In genomic region chr17:38350035-38350434, GRCh38 we compare ENCODE assay signal across 17 cellular contexts. TPM values are rescaled to one million over a fixed set of nuclear protein-coding genes. Genes with fewer than 3 reads are reported as not detected.
DNase-seq lines count a peak whose midpoint lies in the region; ATAC-seq, FAIRE-seq and TF ChIP-seq lines count a peak whose summit lies in the region.
"Had no signal": no experiment of that assay in that cellular context is flagged by ENCODE, and none has a peak within 500 bp of the region (broad histone marks: within the 10 kb centered on the region; RNA-seq: fewer than 3 reads in every experiment).

No MANE protein-coding gene starts in this region.

- POLR2A ChIA-PET in H1 (lab: Charles Lee; ENCODE audit: partially characterized antibody) = interaction anchor here (0.8 to 8.9 kb wide), 10 partner anchors 9 to 68 kb away, joined by 3 to 70 read pairs (median 6); no protein-coding TSS in a partner anchor

- peaks cover 17% of the 10 kb centered on the region for H3K4me1 ChIP-seq in HUES64 (ENCODE audit: insufficient read depth, low read length)
- peaks cover 0 to 13% (median 4%) of the 10 kb centered on the region in 4 experiments; a peak in 5 of 7 replicates for H3K4me1 ChIP-seq in H1 (replicated peaks in 1 of 4; ENCODE audit: control insufficient read depth in 3 of 4, insufficient read depth in 4 of 4, low read length in 3 of 4)
- peaks cover 12 to 13% of the 10 kb centered on the region in 2 donors for H3K4me1 ChIP-seq in neuronal stem cell (ENCODE audit: control insufficient read depth in 2 of 2, insufficient read depth in 1 of 2, low read depth in 1 of 2, low read length in 2 of 2)

- H3K36me3 Mint-ChIP-seq in T-helper 1 cell treated with Interleukin-12 subunit alpha and Interleukin-12 subunit beta and Interleukin-4 antibody, amounts not matched to agents 30 μg/mL and 1 μg/mL, for 36 hours (ENCODE audit: low read depth) = peaks cover 2% of the 10 kb centered on the region

- no peak overlapping the region for H3K4me3 ChIP-seq in HUES64 (ENCODE audit: low read length)
- H3K4me3 ChIP-seq in H1 (ENCODE audit: extremely low read depth in 1 of 4, insufficient read depth in 2 of 4, low read depth in 3 of 4, low read length in 4 of 4) = no peak overlapping the region
- H3K4me3 ChIP-seq in neuronal stem cell (ENCODE audit: low read length in 2 of 2) = no peak overlapping the region
- H3K4me3 ChIP-seq: cardiac muscle cell, left lung, thoracic aorta had no signal

- H4K8ac ChIP-seq in H1 (ENCODE audit: extremely low read depth, insufficient read depth, low read length) (no peak overlapping the region), neuronal stem cell (ENCODE audit: low read depth, low read length) (no peak overlapping the region)

- WGBS in HUES64 = 91% methylated on average over 2 of the region's 2 CpGs
- WGBS in H1 (ENCODE audit: extremely low coverage in 1 of 2, insufficient coverage in 1 of 2, insufficient read length in 1 of 2, insufficient replicate concordance in 2 of 2, low coverage in 1 of 2, low lambda C conversion rate in 2 of 2, missing lambda C conversion rate in 1 of 2), 2 experiments = 86% methylated on average over 2 of the region's 2 CpGs; no CpG with 5 or more reads in 1 of the 2 experiments
- no CpG with 5 or more reads among the region's 2 CpGs for WGBS in neuronal stem cell (ENCODE audit: extremely low coverage in 2 of 2, insufficient read length in 2 of 2, insufficient replicate concordance in 1 of 2), 2 donors

- H2BK5ac ChIP-seq in H1 (ENCODE audit: low read depth, low read length) (no peak overlapping the region), neuronal stem cell (ENCODE audit: low read length) (no peak overlapping the region)

- H3K14ac ChIP-seq in H1 (ENCODE audit: insufficient read length) (no peak overlapping the region), neuronal stem cell (ENCODE audit: low read length) (no peak overlapping the region)

- H3K4ac ChIP-seq in H1 (replicated peaks; ENCODE audit: insufficient read length, low read depth, low read length) = no peak overlapping the region
- no peak overlapping the region for H3K4ac ChIP-seq in neuronal stem cell (ENCODE audit: low read length)

- peaks cover 0 to 22% of the 10 kb centered on the region in 2 experiments; a peak in 3 of 4 replicates for H3K79me2 ChIP-seq in H1 (ENCODE audit: control insufficient read depth in 1 of 2, insufficient read depth in 2 of 2, low read length in 2 of 2)

- H2BK15ac ChIP-seq in H1 (ENCODE audit: low read length) = peak overlapping the region; percentile 61; the same call in 1 of the 2 replicates
- no peak overlapping the region for H2BK15ac ChIP-seq in neuronal stem cell (ENCODE audit: low read length)

- no peak overlapping the region for H4K5ac ChIP-seq in H1 (ENCODE audit: insufficient read length, low read depth, low read length)

- no peak overlapping the region for H2BK120ac ChIP-seq in H1 (replicated peaks; ENCODE audit: low read depth, low read length)
- no peak overlapping the region for H2BK120ac ChIP-seq in neuronal stem cell (ENCODE audit: low read depth, low read length)

- no peaks in the 10 kb centered on the region for H3K36me3 ChIP-seq in HUES64 (ENCODE audit: insufficient read depth, low read length)
- no peaks in the 10 kb centered on the region for H3K36me3 ChIP-seq in H1 (ENCODE audit: control insufficient read depth in 2 of 4, insufficient read depth in 4 of 4, low read length in 3 of 4)
- H3K36me3 ChIP-seq in neuronal stem cell (replicated peaks in 1 of 2; ENCODE audit: control insufficient read depth in 2 of 2, insufficient read depth in 2 of 2, low read length in 2 of 2) = no peaks in the 10 kb centered on the region
- H3K36me3 ChIP-seq: cardiac muscle cell, left lung, thoracic aorta had no signal

- peaks cover 7 to 15% of the 10 kb centered on the region in 2 experiments for H4K20me1 ChIP-seq in H1 (replicated peaks in 1 of 2; ENCODE audit: control insufficient read depth in 1 of 2, insufficient read depth in 2 of 2, low read length in 2 of 2)

- ATAC-seq in GM19467 (IDR thresholded peaks at IDR 0.05; ENCODE audit: unreplicated experiment) (no peak), GM21717 (IDR thresholded peaks at IDR 0.05; ENCODE audit: unreplicated experiment) (no peak)
- ATAC-seq: effector memory CD8-positive, alpha-beta T cell; left lung had no signal

- no peak overlapping the region for H3K4me3 Mint-ChIP-seq in T-helper 1 cell treated with Interleukin-12 subunit alpha and Interleukin-12 subunit beta and Interleukin-4 antibody, amounts not matched to agents 30 μg/mL and 1 μg/mL, for 36 hours

- H3K56ac ChIP-seq in H1 (replicated peaks; ENCODE audit: insufficient read length, low read depth, low read length) = no peak overlapping the region

- peaks cover 6% of the 10 kb centered on the region; the same call in 1 of the 2 replicates for H3K79me1 ChIP-seq in H1 (ENCODE audit: low read depth, low read length)
- peaks cover 7% of the 10 kb centered on the region for H3K79me1 ChIP-seq in neuronal stem cell (ENCODE audit: low read depth, low read length)

- H3K9ac ChIP-seq in HUES64 (ENCODE audit: low read depth, low read length) (no peak overlapping the region; the same call in 1 of the 2 replicates), H1 (replicated peaks in 1 of 4; ENCODE audit: extremely low read depth in 1 of 4, low read depth in 3 of 4, low read length in 3 of 4) (no peak overlapping the region), neuronal stem cell (ENCODE audit: low read depth, low read length, poor library complexity) (no peak overlapping the region)

- H3K9me3 ChIP-seq in HUES64 (ENCODE audit: insufficient read depth, low read depth, low read length) (no peaks in the 10 kb centered on the region), H1 (ENCODE audit: insufficient read depth in 2 of 2, low read depth in 1 of 2, low read length in 1 of 2) (no peaks in the 10 kb centered on the region), neuronal stem cell (replicated peaks in 1 of 2; ENCODE audit: control insufficient read depth in 2 of 2, insufficient read depth in 1 of 2, low read depth in 1 of 2, low read length in 2 of 2) (no peaks in the 10 kb centered on the region)
- H3K9me3 ChIP-seq: left lung, thoracic aorta had no signal

- TF ChIP-seq CTCF in H1 (IDR thresholded peaks at IDR 0.05; ENCODE audit: control extremely low read depth in 1 of 3, insufficient read depth in 1 of 3, low read depth in 1 of 3, low read length in 3 of 3) = no peak

- no peak for TF ChIP-seq POLR2A in H1 (IDR thresholded peaks at IDR 0.05; ENCODE audit: control extremely low read depth in 1 of 2, low read depth in 2 of 2, low read length in 2 of 2)

- H2AK5ac ChIP-seq in H1 (ENCODE audit: low read depth, low read length) (0 out of 2 replicates have a peak overlapping the region, but pooled peaks have one; percentile 46), neuronal stem cell (ENCODE audit: low read depth, low read length) (no peak overlapping the region)

- H2AFZ ChIP-seq in H1 (ENCODE audit: low read length) = no peak overlapping the region; the same call in 1 of the 2 replicates
- H2AFZ ChIP-seq in neuronal stem cell (ENCODE audit: low read length) = peak overlapping the region; percentile 15

- H3K4me2 ChIP-seq in H1 (ENCODE audit: insufficient read depth in 1 of 2, low read depth in 2 of 2, low read length in 2 of 2) = no peak overlapping the region
- no peak overlapping the region for H3K4me2 ChIP-seq in neuronal stem cell (ENCODE audit: insufficient read depth, low read length, poor library complexity, severe bottlenecking)

- no peak overlapping the region for H3K18ac ChIP-seq in H1 (ENCODE audit: extremely low read depth, low read length)
- H3K18ac ChIP-seq in neuronal stem cell (ENCODE audit: low read length) = no peak overlapping the region

- H3K27me3 ChIP-seq in HUES64 (ENCODE audit: insufficient read depth, low read length) (peaks cover 6% of the 10 kb centered on the region), H1 (replicated peaks in 1 of 4; ENCODE audit: control insufficient read depth in 3 of 4, extremely low read depth in 1 of 4, insufficient read depth in 3 of 4, low read length in 3 of 4) (no peaks in the 10 kb centered on the region; a peak in 1 of 7 replicates), neuronal stem cell (ENCODE audit: control insufficient read depth in 3 of 3, insufficient read depth in 3 of 3, low read depth in 1 of 3, low read length in 3 of 3) (no peaks in the 10 kb centered on the region)
- H3K27me3 ChIP-seq: cardiac muscle cell, left lung had no signal

- H3K27ac ChIP-seq in HUES64 (ENCODE audit: low read depth, low read length) (peak overlapping the region; percentile 37; the same call in 1 of the 2 replicates), H1 (ENCODE audit: low read depth, low read length) (no peak overlapping the region), neuronal stem cell (replicated peaks; ENCODE audit: low read length) (no peak overlapping the region)
- H3K27ac ChIP-seq: cardiac muscle cell, left lung, thoracic aorta had no signal

- no peak for TF ChIP-seq EP300 in H1 (IDR thresholded peaks at IDR 0.05; ENCODE audit: borderline replicate concordance in 1 of 2, low read depth in 2 of 2, low read length in 2 of 2)

- no peaks in the 10 kb centered on the region for H3K27me3 Mint-ChIP-seq in T-helper 1 cell treated with Interleukin-12 subunit alpha and Interleukin-12 subunit beta and Interleukin-4 antibody, amounts not matched to agents 30 μg/mL and 1 μg/mL, for 36 hours (ENCODE audit: low read depth)

- no peak for TF ChIP-seq RAD21 in H1 (IDR thresholded peaks at IDR 0.05 in 1 of 2, conservative IDR thresholded peaks at IDR 0.05 in 1 of 2; ENCODE audit: low read depth in 2 of 2, low read length in 2 of 2)

- H3K23me2 ChIP-seq in H1 (ENCODE audit: low read depth, low read length) = peaks cover 13% of the 10 kb centered on the region

- H4K91ac ChIP-seq in H1 (replicated peaks; ENCODE audit: insufficient read length, low read length) (no peak overlapping the region), neuronal stem cell (ENCODE audit: low read depth, low read length, poor library complexity) (no peak overlapping the region)

- DNase-seq in T-helper 1 cell = no peak
- no peak for DNase-seq in H1 (ENCODE audit: low read depth in 1 of 2, low spot score in 2 of 2)
- DNase-seq in neuronal stem cell (ENCODE audit: low spot score) = no peak
- DNase-seq in COLO668 (lab: John Stamatoyannopoulos, UW; ENCODE audit: unreplicated experiment) = no peak
- DNase-seq: 8988T; activated naive CD4-positive, alpha-beta T cell treated with anti-CD3 and anti-CD28 coated beads, Interleukin-2, amount 10 ng/mL, durations not matched to agents 7 days and 5 days; effector memory CD8-positive, alpha-beta T cell; EL; GOT3; left lung; NCI-H524 treated with DMSO at 0.1 percent for 48 hours had no signal

- CTCF ChIA-PET in H1 (lab: Charles Lee; ENCODE audit: partially characterized antibody) = interaction anchor here (0.6 to 25.7 kb wide), 21 partner anchors 9 to 208 kb away, joined by 3 to 400 read pairs (median 6); partner anchors contain the start of gene ARHGAP23

- no peaks in the 10 kb centered on the region for H3K9me3 Mint-ChIP-seq in T-helper 1 cell treated with Interleukin-12 subunit alpha and Interleukin-12 subunit beta and Interleukin-4 antibody, amounts not matched to agents 30 μg/mL and 1 μg/mL, for 36 hours
- H3K9me3 Mint-ChIP-seq: activated naive CD4-positive, alpha-beta T cell treated with anti-CD3 and anti-CD28 coated beads, Interleukin-2, amount 10 ng/mL, durations not matched to agents 7 days and 5 days; effector memory CD8-positive, alpha-beta T cell had no signal

- H3K23ac ChIP-seq in H1 (ENCODE audit: insufficient read length) = no peak overlapping the region
- no peak overlapping the region for H3K23ac ChIP-seq in neuronal stem cell (ENCODE audit: low read depth, low read length, poor library complexity)

- H3K27ac Mint-ChIP-seq in T-helper 1 cell treated with Interleukin-12 subunit alpha and Interleukin-12 subunit beta and Interleukin-4 antibody, amounts not matched to agents 30 μg/mL and 1 μg/mL, for 36 hours = peak overlapping the region; percentile 36

- H2BK12ac ChIP-seq in H1 (ENCODE audit: low read depth, low read length) (no peak overlapping the region), neuronal stem cell (ENCODE audit: low read length) (no peak overlapping the region)

- peaks cover 26% of the 10 kb centered on the region for H3K4me1 Mint-ChIP-seq in T-helper 1 cell treated with Interleukin-12 subunit alpha and Interleukin-12 subunit beta and Interleukin-4 antibody, amounts not matched to agents 30 μg/mL and 1 μg/mL, for 36 hours (ENCODE audit: low read depth)

- H2BK20ac ChIP-seq in H1 (ENCODE audit: low read length) = 0 out of 2 replicates have a peak overlapping the region, but pooled peaks have one; percentile 15

- no peak for FAIRE-seq in H1 (lab: Jason Lieb, UNC)

RNA-seq across cellular contexts. Expression of gene SOCS7, which starts 1.6 kb away (rescaled TPM):
- polyA plus RNA-seq in HUES64 (2013, experiment 1 of 2) = 11.6 TPM
- polyA plus RNA-seq in HUES64 (2013, experiment 2 of 2) = 13.5 TPM
- total RNA-seq in H1 (2021; fragmentation: NEBNext Ultra II Directional; extraction: Animal tissue kit (Norgen Biotek cat#: 25700)) = 26.9 and 28.2 TPM in 2 replicates
- polyA plus RNA-seq in H1 (2011; rRNA removed) = 12.8 and 13.5 TPM in 2 replicates
- 13.7 TPM for polyA plus RNA-seq in H1 (2011; cell fraction: cytosol; rRNA removed)
- polyA plus RNA-seq in H1 (2011; cell fraction: nucleus; rRNA removed) = 17.6 TPM
- 14.6 to 20.9 TPM (median 19.2 TPM) in 4 replicates for polyA plus RNA-seq in H1 (2012, experiment 1 of 2)
- polyA plus RNA-seq in H1 (2012, experiment 2 of 2) = 6.9 TPM
- 9.7 TPM for polyA plus RNA-seq in H1 (2013, experiment 1 of 2)
- polyA plus RNA-seq in H1 (2013, experiment 2 of 2) = 10.4 TPM
- polyA minus RNA-seq in H1 (2011; rRNA and poly(A)+ RNA removed) = 36.2 and 39.2 TPM in 2 replicates
- 15.3 TPM for polyA minus RNA-seq in H1 (2011; cell fraction: cytosol; rRNA and poly(A)+ RNA removed)
- 18.1 TPM for polyA minus RNA-seq in H1 (2011; cell fraction: nucleus; rRNA and poly(A)+ RNA removed)
- polyA plus RNA-seq in neuronal stem cell (2013, experiment 1 of 2) = 16.3 TPM
- 16.6 TPM for polyA plus RNA-seq in neuronal stem cell (2013, experiment 2 of 2)

RNA-seq across cellular contexts. Expression of gene GPR179, which starts 6.3 kb away (rescaled TPM):
- not detected for polyA plus RNA-seq in HUES64 (2013, experiment 1 of 2)
- not detected for polyA plus RNA-seq in HUES64 (2013, experiment 2 of 2)
- total RNA-seq in H1 (2021; fragmentation: NEBNext Ultra II Directional; extraction: Animal tissue kit (Norgen Biotek cat#: 25700)) = 0.07 and 0.13 TPM in 2 replicates
- polyA plus RNA-seq in H1 (2011; rRNA removed) = 0.02 and 0.03 TPM in 2 replicates
- polyA plus RNA-seq in H1 (2011; cell fraction: cytosol; rRNA removed) = 0.01 TPM
- polyA plus RNA-seq in H1 (2011; cell fraction: nucleus; rRNA removed) = 0.19 TPM
- 0.04 to 0.07 TPM (median 0.05 TPM) in 4 replicates for polyA plus RNA-seq in H1 (2012, experiment 1 of 2)
- not detected for polyA plus RNA-seq in H1 (2012, experiment 2 of 2)
- 0.02 TPM for polyA plus RNA-seq in H1 (2013, experiment 1 of 2)
- 0.02 TPM for polyA plus RNA-seq in H1 (2013, experiment 2 of 2)
- 0.02 and 0.09 TPM in 2 replicates for polyA minus RNA-seq in H1 (2011; rRNA and poly(A)+ RNA removed)
- polyA minus RNA-seq in H1 (2011; cell fraction: cytosol; rRNA and poly(A)+ RNA removed) = not detected
- polyA minus RNA-seq in H1 (2011; cell fraction: nucleus; rRNA and poly(A)+ RNA removed) = not detected
- polyA plus RNA-seq in neuronal stem cell (2013, experiment 1 of 2) = 0.03 TPM
- 0.04 TPM for polyA plus RNA-seq in neuronal stem cell (2013, experiment 2 of 2)
- polyA plus RNA-seq: cardiac muscle cell had no signal

RNA-seq across cellular contexts. Expression of gene MRPL45, which starts 53.1 kb away (rescaled TPM):
- 53.9 TPM for polyA plus RNA-seq in HUES64 (2013, experiment 1 of 2)
- 53.2 TPM for polyA plus RNA-seq in HUES64 (2013, experiment 2 of 2)
- 70.1 and 71.7 TPM in 2 replicates for total RNA-seq in H1 (2021; fragmentation: NEBNext Ultra II Directional; extraction: Animal tissue kit (Norgen Biotek cat#: 25700))
- 47.6 and 65.6 TPM in 2 replicates for polyA plus RNA-seq in H1 (2011; rRNA removed)
- 77.9 TPM for polyA plus RNA-seq in H1 (2011; cell fraction: cytosol; rRNA removed)
- polyA plus RNA-seq in H1 (2011; cell fraction: nucleus; rRNA removed) = 50.2 TPM
- polyA plus RNA-seq in H1 (2012, experiment 1 of 2) = 59.8 to 79.6 TPM (median 62.9 TPM) in 4 replicates
- 28.4 TPM for polyA plus RNA-seq in H1 (2012, experiment 2 of 2)
- 70.2 TPM for polyA plus RNA-seq in H1 (2013, experiment 1 of 2)
- 69.7 TPM for polyA plus RNA-seq in H1 (2013, experiment 2 of 2)
- polyA minus RNA-seq in H1 (2011; rRNA and poly(A)+ RNA removed) = 72.6 and 101 TPM in 2 replicates
- polyA minus RNA-seq in H1 (2011; cell fraction: cytosol; rRNA and poly(A)+ RNA removed) = 26.2 TPM
- 31.4 TPM for polyA minus RNA-seq in H1 (2011; cell fraction: nucleus; rRNA and poly(A)+ RNA removed)
- 55.5 TPM for polyA plus RNA-seq in neuronal stem cell (2013, experiment 1 of 2)
- 56.9 TPM for polyA plus RNA-seq in neuronal stem cell (2013, experiment 2 of 2)
